1 cellular context compared by ENCODE assay signal in genomic region chr1:155026588-155026987, GRCh38.
TF ChIP-seq lines count a peak whose summit lies in the region.

No MANE protein-coding gene starts in this region.

TF ChIP-seq in SK-N-SH treated with all-trans-retinoic acid at 6 μM for 48 hours, 23 proteins besides CTCF, POLR2A, EP300 and RAD21 (continued from another document):
- TF ChIP-seq, protein P1, sequence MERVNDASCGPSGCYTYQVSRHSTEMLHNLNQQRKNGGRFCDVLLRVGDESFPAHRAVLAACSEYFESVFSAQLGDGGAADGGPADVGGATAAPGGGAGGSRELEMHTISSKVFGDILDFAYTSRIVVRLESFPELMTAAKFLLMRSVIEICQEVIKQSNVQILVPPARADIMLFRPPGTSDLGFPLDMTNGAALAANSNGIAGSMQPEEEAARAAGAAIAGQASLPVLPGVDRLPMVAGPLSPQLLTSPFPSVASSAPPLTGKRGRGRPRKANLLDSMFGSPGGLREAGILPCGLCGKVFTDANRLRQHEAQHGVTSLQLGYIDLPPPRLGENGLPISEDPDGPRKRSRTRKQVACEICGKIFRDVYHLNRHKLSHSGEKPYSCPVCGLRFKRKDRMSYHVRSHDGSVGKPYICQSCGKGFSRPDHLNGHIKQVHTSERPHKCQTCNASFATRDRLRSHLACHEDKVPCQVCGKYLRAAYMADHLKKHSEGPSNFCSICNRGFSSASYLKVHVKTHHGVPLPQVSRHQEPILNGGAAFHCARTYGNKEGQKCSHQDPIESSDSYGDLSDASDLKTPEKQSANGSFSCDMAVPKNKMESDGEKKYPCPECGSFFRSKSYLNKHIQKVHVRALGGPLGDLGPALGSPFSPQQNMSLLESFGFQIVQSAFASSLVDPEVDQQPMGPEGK (CRISPR knock-in tag; IDR thresholded peaks at IDR 0.05; ENCODE audit: borderline replicate concordance), result no peak
- no peak for TF ChIP-seq ZNF565 (CRISPR knock-in tag; conservative IDR thresholded peaks at IDR 0.05; ENCODE audit: low read depth)
- no peak for TF ChIP-seq ARNTL (CRISPR knock-in tag; IDR thresholded peaks at IDR 0.05; ENCODE audit: borderline replicate concordance, low read depth)
- no peak for TF ChIP-seq TCF4 (CRISPR knock-in tag; IDR thresholded peaks at IDR 0.05; ENCODE audit: borderline replicate concordance)
- TF ChIP-seq ZFP30 (CRISPR knock-in tag; IDR thresholded peaks at IDR 0.05), result no peak
- no peak for TF ChIP-seq TSHZ2 (CRISPR knock-in tag; IDR thresholded peaks at IDR 0.05)
- TF ChIP-seq ZC3H10 (CRISPR knock-in tag; IDR thresholded peaks at IDR 0.05), result no peak
- no peak for TF ChIP-seq CSRNP3 (CRISPR knock-in tag; IDR thresholded peaks at IDR 0.05)
- TF ChIP-seq, protein P2, sequence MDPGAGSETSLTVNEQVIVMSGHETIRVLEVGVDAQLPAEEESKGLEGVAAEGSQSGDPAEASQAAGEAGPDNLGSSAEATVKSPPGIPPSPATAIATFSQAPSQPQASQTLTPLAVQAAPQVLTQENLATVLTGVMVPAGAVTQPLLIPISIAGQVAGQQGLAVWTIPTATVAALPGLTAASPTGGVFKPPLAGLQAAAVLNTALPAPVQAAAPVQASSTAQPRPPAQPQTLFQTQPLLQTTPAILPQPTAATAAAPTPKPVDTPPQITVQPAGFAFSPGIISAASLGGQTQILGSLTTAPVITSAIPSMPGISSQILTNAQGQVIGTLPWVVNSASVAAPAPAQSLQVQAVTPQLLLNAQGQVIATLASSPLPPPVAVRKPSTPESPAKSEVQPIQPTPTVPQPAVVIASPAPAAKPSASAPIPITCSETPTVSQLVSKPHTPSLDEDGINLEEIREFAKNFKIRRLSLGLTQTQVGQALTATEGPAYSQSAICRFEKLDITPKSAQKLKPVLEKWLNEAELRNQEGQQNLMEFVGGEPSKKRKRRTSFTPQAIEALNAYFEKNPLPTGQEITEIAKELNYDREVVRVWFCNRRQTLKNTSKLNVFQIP (CRISPR knock-in tag; IDR thresholded peaks at IDR 0.05; ENCODE audit: borderline replicate concordance, low read depth), result no peak
- TF ChIP-seq PPARA (CRISPR knock-in tag; IDR thresholded peaks at IDR 0.05; ENCODE audit: borderline replicate concordance), result no peak
- TF ChIP-seq ZNF70 (CRISPR knock-in tag; IDR thresholded peaks at IDR 0.05), result no peak
- no peak for TF ChIP-seq BACH2 (CRISPR knock-in tag; IDR thresholded peaks at IDR 0.05; ENCODE audit: borderline replicate concordance)
